Comparison of ENCODE assay signal across 2 cellular contexts in genomic region chr10:75207868-75208167, GRCh38.
TF ChIP-seq lines count a peak whose summit lies in the region.

No MANE protein-coding gene starts in this region.

TF ChIP-seq in GM23338, 12 proteins besides CTCF, POLR2A, EP300 and RAD21:
- TF ChIP-seq CREB1 (CRISPR knock-in tag; IDR thresholded peaks at IDR 0.05; ENCODE audit: low read depth) (no peak), NANOG (IDR thresholded peaks at IDR 0.05; ENCODE audit: borderline replicate concordance) (no peak), STAT1 (IDR thresholded peaks at IDR 0.05; ENCODE audit: unreplicated experiment) (no peak), ZNF462 (CRISPR knock-in tag; IDR thresholded peaks at IDR 0.05) (no peak), POLR2AphosphoS5 (IDR thresholded peaks at IDR 0.05; ENCODE audit: low read depth) (no peak), REST (IDR thresholded peaks at IDR 0.05; ENCODE audit: unreplicated experiment) (no peak), ZNF331 (CRISPR knock-in tag; IDR thresholded peaks at IDR 0.05; ENCODE audit: low read depth) (no peak), EZH2 (IDR thresholded peaks at IDR 0.05; ENCODE audit: low read depth, unreplicated experiment) (no peak)
- TF ChIP-seq, protein P1, sequence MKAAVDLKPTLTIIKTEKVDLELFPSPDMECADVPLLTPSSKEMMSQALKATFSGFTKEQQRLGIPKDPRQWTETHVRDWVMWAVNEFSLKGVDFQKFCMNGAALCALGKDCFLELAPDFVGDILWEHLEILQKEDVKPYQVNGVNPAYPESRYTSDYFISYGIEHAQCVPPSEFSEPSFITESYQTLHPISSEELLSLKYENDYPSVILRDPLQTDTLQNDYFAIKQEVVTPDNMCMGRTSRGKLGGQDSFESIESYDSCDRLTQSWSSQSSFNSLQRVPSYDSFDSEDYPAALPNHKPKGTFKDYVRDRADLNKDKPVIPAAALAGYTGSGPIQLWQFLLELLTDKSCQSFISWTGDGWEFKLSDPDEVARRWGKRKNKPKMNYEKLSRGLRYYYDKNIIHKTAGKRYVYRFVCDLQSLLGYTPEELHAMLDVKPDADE (IDR thresholded peaks at IDR 0.05) = no peak

TF ChIP-seq in IMR-90, 13 proteins besides CTCF, POLR2A, EP300 and RAD21:
- no peak for TF ChIP-seq CHD1 (IDR thresholded peaks at IDR 0.05; ENCODE audit: low read depth, low read length)
- TF ChIP-seq FOS (IDR thresholded peaks at IDR 0.05; ENCODE audit: low read depth, low read length) = no peak
- TF ChIP-seq BHLHE40 (IDR thresholded peaks at IDR 0.05; ENCODE audit: low read depth, low read length) = no peak
- TF ChIP-seq MAZ (IDR thresholded peaks at IDR 0.05; ENCODE audit: borderline replicate concordance, low read depth, low read length) = no peak
- TF ChIP-seq, protein P2, sequence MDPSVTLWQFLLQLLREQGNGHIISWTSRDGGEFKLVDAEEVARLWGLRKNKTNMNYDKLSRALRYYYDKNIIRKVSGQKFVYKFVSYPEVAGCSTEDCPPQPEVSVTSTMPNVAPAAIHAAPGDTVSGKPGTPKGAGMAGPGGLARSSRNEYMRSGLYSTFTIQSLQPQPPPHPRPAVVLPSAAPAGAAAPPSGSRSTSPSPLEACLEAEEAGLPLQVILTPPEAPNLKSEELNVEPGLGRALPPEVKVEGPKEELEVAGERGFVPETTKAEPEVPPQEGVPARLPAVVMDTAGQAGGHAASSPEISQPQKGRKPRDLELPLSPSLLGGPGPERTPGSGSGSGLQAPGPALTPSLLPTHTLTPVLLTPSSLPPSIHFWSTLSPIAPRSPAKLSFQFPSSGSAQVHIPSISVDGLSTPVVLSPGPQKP (IDR thresholded peaks at IDR 0.05; ENCODE audit: borderline replicate concordance, low read depth, low read length) = no peak
- TF ChIP-seq MXI1 (IDR thresholded peaks at IDR 0.05; ENCODE audit: borderline replicate concordance, low read depth, low read length) = no peak
- no peak for TF ChIP-seq MAFK (IDR thresholded peaks at IDR 0.05; ENCODE audit: low read depth, low read length)
- TF ChIP-seq RCOR1 (IDR thresholded peaks at IDR 0.05; ENCODE audit: insufficient replicate concordance, low read length) = no peak
- TF ChIP-seq SMC3 (IDR thresholded peaks at IDR 0.05; ENCODE audit: low read depth, low read length) = no peak
- no peak for TF ChIP-seq RFX5 (IDR thresholded peaks at IDR 0.05; ENCODE audit: low read depth, low read length)
- no peak for TF ChIP-seq CEBPB (IDR thresholded peaks at IDR 0.05; ENCODE audit: low read depth, low read length)
